21 cellular contexts compared by ENCODE assay signal in the genomic region with DNA sequence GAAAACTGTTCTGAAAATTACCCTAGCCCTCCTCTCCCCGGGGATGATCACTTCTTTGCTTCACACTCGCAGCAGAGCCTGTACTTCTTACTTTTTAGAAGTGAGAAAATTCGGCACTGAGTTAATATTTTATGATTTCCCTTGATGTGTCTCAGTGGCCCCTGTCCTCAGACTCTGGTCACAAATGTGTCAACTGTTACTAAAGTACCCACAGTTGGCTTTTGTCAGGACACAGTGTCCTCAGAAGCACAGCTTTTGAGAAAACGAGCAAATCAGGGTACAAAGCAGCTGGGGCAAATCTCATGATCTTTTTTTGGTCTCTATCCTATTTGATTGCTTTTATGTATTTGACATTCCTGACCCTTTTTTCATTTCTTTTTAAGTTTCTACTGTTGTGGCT.
DNase-seq lines count a peak whose midpoint lies in the region; ATAC-seq, FAIRE-seq and TF ChIP-seq lines count a peak whose summit lies in the region.
"Had no signal": no experiment of that assay in that cellular context is flagged by ENCODE, and none has a peak within 500 bp of the region (broad histone marks: within the 10 kb centered on the region; RNA-seq: fewer than 3 reads in every experiment).

No MANE protein-coding gene starts in this region.

- H3K4me1 ChIP-seq in right atrium auricular region = no peaks in the 10 kb centered on the region
- H3K4me1 ChIP-seq: BE2C, BLaER1 had no signal

- H3K36me3 ChIP-seq in right atrium auricular region = peaks cover 53% of the 10 kb centered on the region

- TF ChIP-seq CTCF in right atrium auricular region (IDR thresholded peaks at IDR 0.05) = no peak

- no peaks in the 10 kb centered on the region for H3K27me3 ChIP-seq in right atrium auricular region
- H3K27me3 ChIP-seq: BE2C, BLaER1 had no signal

- no peaks in the 10 kb centered on the region for H3K27me3 Mint-ChIP-seq in effector memory CD8-positive, alpha-beta T cell
- H3K27me3 Mint-ChIP-seq: CD4-positive, alpha-beta memory T cell; CD4-positive, CD25-positive, alpha-beta regulatory T cell; CD8-positive, alpha-beta memory T cell had no signal

- FAIRE-seq in GM19239 (lab: Jason Lieb, UNC) = peak; percentile 59
- FAIRE-seq: D721Med, GM12891 had no signal

- no peak for DNase-seq in GM19239 (ENCODE audit: insufficient read length, low spot score)
- no peak for DNase-seq in effector memory CD8-positive, alpha-beta T cell
- peak; percentile 50 for DNase-seq in left lobe of liver (ENCODE audit: low spot score)
- DNase-seq in right atrium auricular region (ENCODE audit: low spot score) = no peak
- DNase-seq in hippocampal formation (lab: John Stamatoyannopoulos, UW) = no peak
- DNase-seq in NCI-H524 treated with DMSO at 0.1 percent for 48 hours (lab: John Stamatoyannopoulos, UW) = no peak
- DNase-seq in stimulated activated CD4-positive, alpha-beta T cell treated with anti-CD3 and anti-CD28 coated beads, Interleukin-2, amount 100 ng/mL, for 48 hours = no peak
- DNase-seq: 8988T; ACHN; BE2C; C1 segment of cervical spinal cord; CD4-positive, alpha-beta memory T cell; CD4-positive, CD25-positive, alpha-beta regulatory T cell; CD8-positive, alpha-beta memory T cell; COR-L47; DMS79 treated with DMSO at 0.1 percent for 48 hours; GF-D8 had no signal

- peaks cover 9 to 16% of the 10 kb centered on the region in 2 donors for H3K4me1 Mint-ChIP-seq in effector memory CD8-positive, alpha-beta T cell (ENCODE audit: low read depth in 2 of 2)

- no peak overlapping the region for H3K4me3 Mint-ChIP-seq in effector memory CD8-positive, alpha-beta T cell
- H3K4me3 Mint-ChIP-seq: CD14-positive monocyte; CD4-positive, alpha-beta memory T cell; CD4-positive, CD25-positive, alpha-beta regulatory T cell; CD8-positive, alpha-beta memory T cell had no signal

- H3K36me3 Mint-ChIP-seq in effector memory CD8-positive, alpha-beta T cell (ENCODE audit: insufficient read depth) = peaks cover 89% of the 10 kb centered on the region
- H3K36me3 Mint-ChIP-seq: CD14-positive monocyte had no signal

- ATAC-seq in effector memory CD8-positive, alpha-beta T cell (replicated peaks) = no peak
- peak; percentile 71 for ATAC-seq in left lobe of liver

- H3K9me3 Mint-ChIP-seq in effector memory CD8-positive, alpha-beta T cell = no peaks in the 10 kb centered on the region
- H3K9me3 Mint-ChIP-seq: CD14-positive monocyte; CD4-positive, alpha-beta memory T cell; CD4-positive, CD25-positive, alpha-beta regulatory T cell; CD8-positive, alpha-beta memory T cell had no signal

- H3K9me3 ChIP-seq in right atrium auricular region = no peaks in the 10 kb centered on the region
- H3K9me3 ChIP-seq: BE2C, BLaER1 had no signal

- no peak overlapping the region for H3K4me3 ChIP-seq in right atrium auricular region
- H3K4me3 ChIP-seq: BLaER1 had no signal

- peak overlapping the region; percentile 30 to 53 for H3K27ac Mint-ChIP-seq in effector memory CD8-positive, alpha-beta T cell
- H3K27ac Mint-ChIP-seq: CD14-positive monocyte had no signal

- H3K27ac ChIP-seq in right atrium auricular region = no peak overlapping the region
- H3K27ac ChIP-seq: BLaER1 had no signal
